Comparison of ENCODE assay signal across 8 cellular contexts in genomic region chr19:39479916-39480315, GRCh38. TPM values are rescaled to one million over a fixed set of nuclear protein-coding genes. Genes with fewer than 3 reads are reported as not detected.
A peak's percentile ranks its signal among the peaks of the same experiment; 100 is the strongest.
DNase-seq lines count a peak whose midpoint lies in the region; FAIRE-seq and TF ChIP-seq lines count a peak whose summit lies in the region.

No MANE protein-coding gene starts in this region.

- H3K9me3 ChIP-seq in endodermal cell (ENCODE audit: control insufficient read depth, low read length): no peaks in the 10 kb centered on the region

- no peaks in the 10 kb centered on the region for H3K4me1 ChIP-seq in endodermal cell (ENCODE audit: control insufficient read depth, insufficient read depth, low read length)

- H3K9me3 Mint-ChIP-seq in endodermal cell: no peaks in the 10 kb centered on the region
- no peaks in the 10 kb centered on the region for H3K9me3 Mint-ChIP-seq in progenitor cell of endocrine pancreas (ENCODE audit: low read depth)

- WGBS in endodermal cell (ENCODE audit: insufficient coverage in 1 of 2, insufficient read length in 1 of 2), 2 experiments: 74 to 95% methylated on average over 10 of the region's 10 CpGs

- peaks cover 39% of the 10 kb centered on the region for H3K36me3 Mint-ChIP-seq in endodermal cell (ENCODE audit: low read depth)
- H3K36me3 Mint-ChIP-seq in progenitor cell of endocrine pancreas (ENCODE audit: insufficient read depth): peaks cover 6% of the 10 kb centered on the region

- H3K36me3 ChIP-seq in endodermal cell (ENCODE audit: control insufficient read depth, insufficient read depth, low read length): peaks cover 40% of the 10 kb centered on the region

- peak overlapping the region; percentile 69 for H3K4me3 ChIP-seq in endodermal cell (ENCODE audit: low read length)

- no peak overlapping the region for H3K27ac ChIP-seq in endodermal cell (ENCODE audit: low read depth, low read length)

- H3K27me3 Mint-ChIP-seq in endodermal cell (ENCODE audit: insufficient read depth) (no peaks in the 10 kb centered on the region), progenitor cell of endocrine pancreas (no peaks in the 10 kb centered on the region)

- no peak for TF ChIP-seq CTCF in endodermal cell (conservative IDR thresholded peaks at IDR 0.05)
- no peak for TF ChIP-seq CTCF in progenitor cell of endocrine pancreas (IDR thresholded peaks at IDR 0.05; ENCODE audit: unreplicated experiment)

- H3K4me1 Mint-ChIP-seq in endodermal cell: peaks cover 20% of the 10 kb centered on the region
- peaks cover 17% of the 10 kb centered on the region for H3K4me1 Mint-ChIP-seq in progenitor cell of endocrine pancreas (ENCODE audit: low read depth)

- peak overlapping the region; percentile 98 for H3K9ac ChIP-seq in endodermal cell (ENCODE audit: extremely low read depth, low read length, poor library complexity, severe bottlenecking)

- peak overlapping the region; percentile 96 for H3K27ac Mint-ChIP-seq in endodermal cell
- H3K27ac Mint-ChIP-seq in progenitor cell of endocrine pancreas: peak overlapping the region; percentile 97

- FAIRE-seq in GM18507 (lab: Jason Lieb, UNC): peak; percentile 60

- no peak for DNase-seq in GM18507 (ENCODE audit: extremely low spot score, insufficient read length, low read depth)
- peak; percentile 94 for DNase-seq in OCI-M2 (lab: John Stamatoyannopoulos, UW; ENCODE audit: unreplicated experiment)
- DNase-seq in endodermal cell: no peak
- no peak for DNase-seq in progenitor cell of endocrine pancreas (ENCODE audit: low spot score, unreplicated experiment)
- DNase-seq in H4 (ENCODE audit: low spot score): no peak
- DNase-seq in cortex of kidney (lab: John Stamatoyannopoulos, UW): no peak
- DNase-seq in DMS114 treated with DMSO at 0.1 percent for 48 hours (lab: John Stamatoyannopoulos, UW; ENCODE audit: unreplicated experiment): no peak
- DNase-seq in middle frontal gyrus (ENCODE audit: extremely low spot score, low spot score): no peak

- H3K4me3 Mint-ChIP-seq in endodermal cell (peak overlapping the region; percentile 89), progenitor cell of endocrine pancreas (ENCODE audit: low read depth) (peak overlapping the region; percentile 84)

- H3K27me3 ChIP-seq in endodermal cell (ENCODE audit: control insufficient read depth, insufficient read depth, low read length, poor library complexity, severe bottlenecking): no peaks in the 10 kb centered on the region

RNA-seq across cellular contexts. Expression of gene TIMM50, which starts 0.7 kb away (rescaled TPM):
- total RNA-seq in endodermal cell (10 to 100 TPM; 87.8 to 94.6 TPM), progenitor cell of endocrine pancreas (79.3 TPM in 2 replicates)
- polyA plus RNA-seq in endodermal cell (2013, experiment 1 of 2): 83.8 TPM
- 79.7 TPM for polyA plus RNA-seq in endodermal cell (2013, experiment 2 of 2)
- total RNA-seq in H4 (2014; rRNA removed; shearing (Covaris generic)): 91.9 and 122 TPM in 2 replicates

RNA-seq across cellular contexts. Expression of gene DLL3, which starts 18.8 kb away (rescaled TPM):
- total RNA-seq in endodermal cell (1 to 10 TPM; 2.0 to 4.3 TPM), progenitor cell of endocrine pancreas (0.93 and 1.1 TPM in 2 replicates)
- 46.8 TPM for polyA plus RNA-seq in endodermal cell (2013, experiment 1 of 2)
- polyA plus RNA-seq in endodermal cell (2013, experiment 2 of 2): 39.5 TPM
- total RNA-seq in H4 (2014; rRNA removed; shearing (Covaris generic)): 2.0 and 2.2 TPM in 2 replicates

RNA-seq across cellular contexts. Expression of gene SUPT5H, which starts 34.5 kb away (rescaled TPM):
- 100 to 1,000 TPM; 130 to 139 TPM for total RNA-seq in endodermal cell
- 97.6 TPM for polyA plus RNA-seq in endodermal cell (2013, experiment 1 of 2)
- polyA plus RNA-seq in endodermal cell (2013, experiment 2 of 2): 85.8 TPM
- 170 and 171 TPM in 2 replicates for total RNA-seq in progenitor cell of endocrine pancreas
- 70.1 and 75.0 TPM in 2 replicates for total RNA-seq in H4 (2014; rRNA removed; shearing (Covaris generic))

RNA-seq across cellular contexts. Expression of gene SELENOV, which starts 35.0 kb away (rescaled TPM):
- total RNA-seq in endodermal cell (10 to 100 TPM in 1 of 2 donors, 1 to 10 TPM in 1; 8.7 to 15.3 TPM), progenitor cell of endocrine pancreas (5.1 and 6.5 TPM in 2 replicates)
- polyA plus RNA-seq in endodermal cell (2013, experiment 1 of 2): 1.9 TPM
- 1.6 TPM for polyA plus RNA-seq in endodermal cell (2013, experiment 2 of 2)
- total RNA-seq in H4 (2014; rRNA removed; shearing (Covaris generic)): not detected in 2 replicates

RNA-seq across cellular contexts. Expression of gene RPS16, which starts 44.2 kb away (rescaled TPM):
- total RNA-seq in endodermal cell (1,000 to 10,000 TPM; 1,674 to 1,990 TPM), progenitor cell of endocrine pancreas (1,449 and 1,510 TPM in 2 replicates)
- 2,268 TPM for polyA plus RNA-seq in endodermal cell (2013, experiment 1 of 2)
- 2,119 TPM for polyA plus RNA-seq in endodermal cell (2013, experiment 2 of 2)
- total RNA-seq in H4 (2014; rRNA removed; shearing (Covaris generic)): 8.0 and 83.0 TPM in 2 replicates
